ENCODE assay signal across 8 cellular contexts in the genomic region with DNA sequence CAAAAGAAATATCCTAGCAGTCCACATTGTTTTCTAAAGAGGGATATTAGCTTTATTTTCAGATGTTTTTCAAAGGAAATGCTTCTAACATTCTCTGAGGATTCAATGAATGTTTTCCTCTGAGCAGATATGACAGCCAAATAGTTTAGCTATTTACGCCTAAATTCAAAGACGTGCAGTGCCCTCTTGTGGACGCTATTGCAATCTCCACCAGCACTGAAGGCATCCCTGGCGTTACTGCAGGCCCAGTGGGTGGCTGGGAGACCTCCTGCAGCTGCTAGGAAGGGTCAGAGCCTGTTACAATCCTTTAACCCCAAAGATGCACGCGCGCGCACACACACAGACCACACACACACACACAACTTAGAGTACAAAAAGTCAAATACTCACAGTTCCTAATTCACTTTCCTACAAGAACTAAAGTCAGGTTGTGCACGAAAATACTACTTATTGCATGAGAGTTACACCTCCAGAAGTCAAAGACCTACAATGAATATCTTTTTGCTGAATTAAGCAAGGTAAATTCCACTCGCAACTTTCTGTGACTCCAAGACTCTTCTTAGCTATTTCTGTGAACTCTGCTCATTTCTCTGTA.
DNase-seq lines count a peak whose midpoint lies in the region; ATAC-seq and TF ChIP-seq lines count a peak whose summit lies in the region.

No MANE protein-coding gene starts in this region.

- no peaks in the 10 kb centered on the region for H3F3A ChIP-seq in neural cell (ENCODE audit: insufficient read depth, low read length, poor library complexity, severe bottlenecking)

- H3K36me3 ChIP-seq in esophagus squamous epithelium (no peaks in the 10 kb centered on the region), neural cell (ENCODE audit: insufficient read depth, low read length) (no peaks in the 10 kb centered on the region), thyroid gland (no peaks in the 10 kb centered on the region)

- WGBS in esophagus squamous epithelium, 2 donors: 21 to 32% methylated on average over 10 of the region's 10 CpGs
- WGBS in thyroid gland, 2 donors: 22 to 24% methylated on average over 10 of the region's 10 CpGs

- TF ChIP-seq RAD21 in neural cell (conservative IDR thresholded peaks at IDR 0.05): peak; percentile 96

- H4K20me1 ChIP-seq in neural cell (ENCODE audit: insufficient read depth): no peaks in the 10 kb centered on the region

- H3K4me1 ChIP-seq in esophagus squamous epithelium (no peaks in the 10 kb centered on the region), thyroid gland (no peaks in the 10 kb centered on the region)

- H3K4me3 ChIP-seq in esophagus squamous epithelium (no peak overlapping the region), neural cell (ENCODE audit: low read length) (no peak overlapping the region), thyroid gland (replicated peaks in 1 of 3) (no peak overlapping the region)

- TF ChIP-seq POLR2A in esophagus squamous epithelium (IDR thresholded peaks at IDR 0.05) (no peak), thyroid gland (IDR thresholded peaks at IDR 0.05) (no peak)

- H2AFZ ChIP-seq in neural cell (ENCODE audit: low read depth, low read length): no peak overlapping the region

- ATAC-seq in HG02852 (IDR thresholded peaks at IDR 0.05; ENCODE audit: unreplicated experiment) (peak; percentile 69), GM18858 (IDR thresholded peaks at IDR 0.05; ENCODE audit: unreplicated experiment) (no peak)

- H3K9ac ChIP-seq in neural cell (ENCODE audit: low read length): peak overlapping the region; percentile 11

- H3K9me3 ChIP-seq in esophagus squamous epithelium (no peaks in the 10 kb centered on the region), neural cell (ENCODE audit: low read length) (no peaks in the 10 kb centered on the region), thyroid gland (no peaks in the 10 kb centered on the region)

- intact Hi-C loops in esophagus squamous epithelium (cut with DNase I): no loop called here
- intact Hi-C loops in thyroid gland (cut with DNase I): loop anchor here (10.0 kb wide), 1 partner anchor 247 kb away; no protein-coding TSS in a partner anchor

- DNase-seq in DMS53 treated with DMSO at 0.1 percent for 48 hours (lab: John Stamatoyannopoulos, UW; ENCODE audit: unreplicated experiment) (peak; percentile 72), NCI-H510A treated with DMSO at 0.1 percent for 48 hours (lab: John Stamatoyannopoulos, UW) (peak; percentile 89), esophagus squamous epithelium (lab: John Stamatoyannopoulos, UW) (no peak), thyroid gland (peak; percentile 67 to 71)
- DNase-seq in activated CD8-positive, alpha-beta memory T cell treated with anti-CD3 and anti-CD28 coated beads for 24 hours: peak; percentile 64

- H3K4me2 ChIP-seq in neural cell (ENCODE audit: low read length): no peak overlapping the region

- H3K79me2 ChIP-seq in neural cell (replicated peaks; ENCODE audit: insufficient read depth, low read length): no peaks in the 10 kb centered on the region

- H3K27ac ChIP-seq in esophagus squamous epithelium (no peak overlapping the region), neural cell (ENCODE audit: low read length) (peak overlapping the region; percentile 60), thyroid gland (no peak overlapping the region)

- TF ChIP-seq EP300 in neural cell (conservative IDR thresholded peaks at IDR 0.05; ENCODE audit: poor library complexity, severe bottlenecking): peak; percentile 19

- no peaks in the 10 kb centered on the region for H3K9me2 ChIP-seq in neural cell (ENCODE audit: insufficient read depth, low read length)

- H3K27me3 ChIP-seq in esophagus squamous epithelium (no peaks in the 10 kb centered on the region), neural cell (ENCODE audit: insufficient read depth, low read depth, low read length) (no peaks in the 10 kb centered on the region), thyroid gland (no peaks in the 10 kb centered on the region)

- TF ChIP-seq CTCF in esophagus squamous epithelium (IDR thresholded peaks at IDR 0.05) (peak; percentile 23 to 62 (median 56)), neural cell (IDR thresholded peaks at IDR 0.05; ENCODE audit: poor library complexity, severe bottlenecking) (peak; percentile 93), thyroid gland (IDR thresholded peaks at IDR 0.05) (peak; percentile 42 to 79 (median 54))

TF ChIP-seq in neural cell, 6 proteins besides CTCF, POLR2A, EP300 and RAD21:
- TF ChIP-seq TAF1 (IDR thresholded peaks at IDR 0.05; ENCODE audit: low read depth): no peak
- peak; percentile 96 for TF ChIP-seq SMC3 (conservative IDR thresholded peaks at IDR 0.05; ENCODE audit: poor library complexity)
